In the genomic region with DNA sequence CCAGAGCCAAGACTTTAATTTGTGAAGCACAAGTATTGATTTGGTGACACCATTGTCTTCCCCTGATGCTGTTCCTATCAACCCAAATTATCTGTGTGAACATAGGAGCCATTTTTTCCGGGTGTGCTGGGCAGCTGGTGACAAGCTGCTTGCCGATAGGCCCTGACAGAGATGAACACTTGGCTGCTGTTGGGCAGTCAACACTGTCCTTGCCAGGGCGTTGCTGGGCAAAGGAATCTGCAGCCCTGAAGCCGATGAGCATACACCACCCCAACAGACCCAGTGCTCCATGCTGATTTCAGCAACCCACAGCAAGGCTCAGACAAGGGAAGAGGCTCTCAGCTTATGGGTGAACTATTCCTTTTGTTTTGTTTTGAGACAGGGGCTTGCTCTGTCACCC, we compare ENCODE assay signal across 23 cellular contexts.
DNase-seq lines count a peak whose midpoint lies in the region; ATAC-seq and TF ChIP-seq lines count a peak whose summit lies in the region.
"Had no signal": no experiment of that assay in that cellular context is flagged by ENCODE, and none has a peak within 500 bp of the region (broad histone marks: within the 10 kb centered on the region; RNA-seq: fewer than 3 reads in every experiment).

No MANE protein-coding gene starts in this region.

- no peak overlapping the region for H2BK5ac ChIP-seq in neuronal stem cell (ENCODE audit: low read length)

- H3K4me3 ChIP-seq in heart left ventricle (no peak overlapping the region), neuronal stem cell (ENCODE audit: low read length in 2 of 2) (no peak overlapping the region)
- H3K4me3 ChIP-seq: SK-N-MC, stomach, upper lobe of right lung had no signal

- peak overlapping the region; percentile 28 for H2AFZ ChIP-seq in neuronal stem cell (ENCODE audit: low read length)

- peak overlapping the region; percentile 71 for H3K27ac Mint-ChIP-seq in activated CD4-positive, alpha-beta memory T cell treated with anti-CD3 and anti-CD28 coated beads for 36 hours
- H3K27ac Mint-ChIP-seq: activated CD8-positive, alpha-beta T cell treated with anti-CD3 and anti-CD28 coated beads for 36 hours; activated naive CD4-positive, alpha-beta T cell treated with anti-CD3 and anti-CD28 coated beads, Interleukin-2, amount 50 U/mL, for 24 hours; activated T-cell treated with anti-CD3 and anti-CD28 coated beads, Interleukin-2, amount 50 U/mL, for 24 hours; CD4-positive, CD25-positive, alpha-beta regulatory T cell; H9 had no signal

- peak overlapping the region; percentile 73 for H3K18ac ChIP-seq in neuronal stem cell (ENCODE audit: low read length)

- no peak overlapping the region for H3K14ac ChIP-seq in neuronal stem cell (ENCODE audit: low read length)

- H2BK12ac ChIP-seq in neuronal stem cell (ENCODE audit: low read length) = peak overlapping the region; percentile 50

- no peaks in the 10 kb centered on the region for H3K79me1 ChIP-seq in neuronal stem cell (ENCODE audit: low read depth, low read length)

- H2BK120ac ChIP-seq in neuronal stem cell (ENCODE audit: low read depth, low read length) = no peak overlapping the region

- TF ChIP-seq CTCF in heart left ventricle (IDR thresholded peaks at IDR 0.05) (no peak), GM13977 (IDR thresholded peaks at IDR 0.05; ENCODE audit: extremely low read depth, insufficient read depth, missing control alignments) (no peak), foreskin keratinocyte (conservative IDR thresholded peaks at IDR 0.05) (no peak)

- H3K4me2 ChIP-seq in neuronal stem cell (ENCODE audit: insufficient read depth, low read length, poor library complexity, severe bottlenecking) = no peak overlapping the region

- H3K4me1 Mint-ChIP-seq in activated CD4-positive, alpha-beta memory T cell treated with anti-CD3 and anti-CD28 coated beads for 36 hours (ENCODE audit: low read depth) = peaks cover 71% of the 10 kb centered on the region

- 33 to 63% (median 59%) methylated on average over 2 to 4 of the region's 4 CpGs for WGBS in heart left ventricle, 4 donors
- WGBS in neuronal stem cell (ENCODE audit: extremely low coverage in 2 of 2, insufficient read length in 2 of 2, insufficient replicate concordance in 1 of 2), 2 donors = no CpG with 5 or more reads among the region's 4 CpGs

- no peak overlapping the region for H2AK5ac ChIP-seq in neuronal stem cell (ENCODE audit: low read depth, low read length)

- H3K27me3 ChIP-seq in heart left ventricle (no peaks in the 10 kb centered on the region), neuronal stem cell (ENCODE audit: control insufficient read depth in 3 of 3, insufficient read depth in 3 of 3, low read depth in 1 of 3, low read length in 3 of 3) (no peaks in the 10 kb centered on the region), foreskin keratinocyte (no peaks in the 10 kb centered on the region)
- H3K27me3 ChIP-seq: stomach, upper lobe of right lung had no signal

- peaks cover 5% of the 10 kb centered on the region for H3K9me3 Mint-ChIP-seq in activated CD4-positive, alpha-beta memory T cell treated with anti-CD3 and anti-CD28 coated beads for 36 hours
- H3K9me3 Mint-ChIP-seq: activated T-cell treated with anti-CD3 and anti-CD28 coated beads, Interleukin-2, amount 50 U/mL, for 24 hours; H9 had no signal

- H3K36me3 Mint-ChIP-seq in activated CD4-positive, alpha-beta memory T cell treated with anti-CD3 and anti-CD28 coated beads for 36 hours = no peaks in the 10 kb centered on the region

- H4K91ac ChIP-seq in neuronal stem cell (ENCODE audit: low read depth, low read length, poor library complexity) = peak overlapping the region; percentile 27

- H2BK15ac ChIP-seq in neuronal stem cell (ENCODE audit: low read length) = peak overlapping the region; percentile 76

- H3K9ac ChIP-seq in neuronal stem cell (ENCODE audit: low read depth, low read length, poor library complexity) = peak overlapping the region; percentile 15

- no peak overlapping the region for H4K8ac ChIP-seq in neuronal stem cell (ENCODE audit: low read depth, low read length)

- H3K4me1 ChIP-seq in heart left ventricle = peaks cover 0 to 86% (median 32%) of the 10 kb centered on the region in 12 donors
- H3K4me1 ChIP-seq in neuronal stem cell (ENCODE audit: control insufficient read depth in 2 of 2, insufficient read depth in 1 of 2, low read depth in 1 of 2, low read length in 2 of 2) = peaks cover 0 to 2% of the 10 kb centered on the region in 2 donors
- H3K4me1 ChIP-seq in foreskin keratinocyte = peaks cover 14% of the 10 kb centered on the region

- peak; percentile 84 to 91 (median 86) for ATAC-seq in heart left ventricle
- no peak for ATAC-seq in foreskin keratinocyte
- no peak for ATAC-seq in HG02981 (IDR thresholded peaks at IDR 0.05; ENCODE audit: unreplicated experiment)
- ATAC-seq: activated CD8-positive, alpha-beta T cell treated with anti-CD3 and anti-CD28 coated beads for 36 hours had no signal

- in situ Hi-C loops in GM13977 (cut with MboI; ENCODE audit: low pct_unique_long_range_greater_than_20kb, low sequenced_read_pairs, unreplicated experiment) (loop anchor here (5.0 kb wide), 1 partner anchor 125 kb away; no protein-coding TSS in a partner anchor), ACHN (cut with HindIII; ENCODE audit: low pct_ligation_motif_present, low pct_unique_long_range_greater_than_20kb, low sequenced_read_pairs) (loop anchor here (25.0 kb wide), 1 partner anchor 100 kb away; a partner anchor contains a TSS)

- CTCF ChIA-PET in activated CD4-positive, alpha-beta memory T cell treated with anti-CD3 and anti-CD28 coated beads for 36 hours (lab: Charles Lee) = interaction anchor here (0.9 to 11.7 kb wide), 5 partner anchors 10 to 122 kb away, joined by 3 to 241 read pairs (median 95); a partner anchor contains a TSS

- peaks cover 0 to 7% (median 0%) of the 10 kb centered on the region in 12 donors for H3K9me3 ChIP-seq in heart left ventricle
- H3K9me3 ChIP-seq in neuronal stem cell (replicated peaks in 1 of 2; ENCODE audit: control insufficient read depth in 2 of 2, insufficient read depth in 1 of 2, low read depth in 1 of 2, low read length in 2 of 2) = peaks cover 2 to 3% of the 10 kb centered on the region in 2 donors
- H3K9me3 ChIP-seq: stomach, upper lobe of right lung had no signal

- H3K4ac ChIP-seq in neuronal stem cell (ENCODE audit: low read length) = no peak overlapping the region

- DNase-seq in Ammon's horn (ENCODE audit: low spot score) = peak; percentile 47
- DNase-seq in activated CD4-positive, alpha-beta memory T cell treated with anti-CD3 and anti-CD28 coated beads for 36 hours = no peak
- peak; percentile 63 to 79 (median 72) for DNase-seq in heart left ventricle
- no peak for DNase-seq in neuronal stem cell (ENCODE audit: low spot score)
- DNase-seq in GM13977 (ENCODE audit: low spot score) = no peak
- no peak for DNase-seq in foreskin keratinocyte
- DNase-seq in ACHN = no peak
- DNase-seq: activated CD8-positive, alpha-beta T cell treated with anti-CD3 and anti-CD28 coated beads for 36 hours; activated T-cell treated with anti-CD3 and anti-CD28 coated beads, Interleukin-2, amount 50 U/mL, for 24 hours; CD4-positive, CD25-positive, alpha-beta regulatory T cell; foreskin melanocyte; H9; mammary epithelial cell; NCI-H1417 treated with DMSO at 0.1 percent for 48 hours; NCI-H2107; NCI-H510A treated with DMSO at 0.1 percent for 48 hours; occipital lobe; retina; stomach; upper lobe of right lung had no signal

- H3K4me3 Mint-ChIP-seq in activated CD4-positive, alpha-beta memory T cell treated with anti-CD3 and anti-CD28 coated beads for 36 hours = no peak overlapping the region
- H3K4me3 Mint-ChIP-seq: activated CD8-positive, alpha-beta T cell treated with anti-CD3 and anti-CD28 coated beads for 36 hours; activated naive CD4-positive, alpha-beta T cell treated with anti-CD3 and anti-CD28 coated beads, Interleukin-2, amount 50 U/mL, for 24 hours; activated T-cell treated with anti-CD3 and anti-CD28 coated beads, Interleukin-2, amount 50 U/mL, for 24 hours; CD4-positive, CD25-positive, alpha-beta regulatory T cell; H9 had no signal

- TF ChIP-seq POLR2A in heart left ventricle (IDR thresholded peaks at IDR 0.05) = no peak

- intact Hi-C loops in activated CD4-positive, alpha-beta memory T cell treated with anti-CD3 and anti-CD28 coated beads for 36 hours (cut with micrococcal nuclease) = loop anchor here (5.0 to 10.0 kb wide), 2 partner anchors 180 to 388 kb away; a partner anchor contains a TSS
- intact Hi-C loops in heart left ventricle (cut with DNase I) = loop anchor here in 2 of 10 donors (1.0 to 5.0 kb wide), 3 partner anchors 50 to 126 kb away; no protein-coding TSS in a partner anchor

- no peaks in the 10 kb centered on the region for H3K36me3 ChIP-seq in heart left ventricle
- H3K36me3 ChIP-seq in neuronal stem cell (replicated peaks in 1 of 2; ENCODE audit: control insufficient read depth in 2 of 2, insufficient read depth in 2 of 2, low read length in 2 of 2) = no peaks in the 10 kb centered on the region
- H3K36me3 ChIP-seq: stomach, upper lobe of right lung had no signal

- POLR2A ChIA-PET in activated CD4-positive, alpha-beta memory T cell treated with anti-CD3 and anti-CD28 coated beads for 36 hours (lab: Charles Lee) = interaction anchor here (3.2 kb wide), 1 partner anchor 9 kb away, joined by 13 read pairs; no protein-coding TSS in a partner anchor

- peaks cover 6% of the 10 kb centered on the region for H3K27me3 Mint-ChIP-seq in activated CD4-positive, alpha-beta memory T cell treated with anti-CD3 and anti-CD28 coated beads for 36 hours
- H3K27me3 Mint-ChIP-seq: activated CD8-positive, alpha-beta T cell treated with anti-CD3 and anti-CD28 coated beads for 36 hours; activated naive CD4-positive, alpha-beta T cell treated with anti-CD3 and anti-CD28 coated beads, Interleukin-2, amount 50 U/mL, for 24 hours; activated T-cell treated with anti-CD3 and anti-CD28 coated beads, Interleukin-2, amount 50 U/mL, for 24 hours had no signal

- H3K23ac ChIP-seq in neuronal stem cell (ENCODE audit: low read depth, low read length, poor library complexity) = no peak overlapping the region

- peak overlapping the region in 10 of 12 donors; percentile 14 to 87 (median 64) for H3K27ac ChIP-seq in heart left ventricle
- H3K27ac ChIP-seq in neuronal stem cell (replicated peaks; ENCODE audit: low read length) = no peak overlapping the region
- no peak overlapping the region for H3K27ac ChIP-seq in foreskin keratinocyte
- H3K27ac ChIP-seq: SK-N-MC, stomach, upper lobe of right lung had no signal

Comparison
In these comparisons a context has a peak if more than half of its experiments do, and no peak if none do; other contexts are left out.
1. DNase-seq: peak in Ammon's horn (single experiment) and heart left ventricle (5 of 5); none in activated CD4-positive, alpha-beta memory T cell treated with anti-CD3 and anti-CD28 coated beads for 36 hours (single experiment), neuronal stem cell (single experiment), GM13977 (single experiment), foreskin keratinocyte (0 of 2) and ACHN (single experiment).
2. ATAC-seq: peak in heart left ventricle (4 of 4); none in foreskin keratinocyte (single experiment) and HG02981 (single experiment).
3. H3K27ac ChIP-seq: peak in heart left ventricle (10 of 12); none in neuronal stem cell (single experiment) and foreskin keratinocyte (single experiment).